ENCODE assay signal across 34 cellular contexts in the genomic region with DNA sequence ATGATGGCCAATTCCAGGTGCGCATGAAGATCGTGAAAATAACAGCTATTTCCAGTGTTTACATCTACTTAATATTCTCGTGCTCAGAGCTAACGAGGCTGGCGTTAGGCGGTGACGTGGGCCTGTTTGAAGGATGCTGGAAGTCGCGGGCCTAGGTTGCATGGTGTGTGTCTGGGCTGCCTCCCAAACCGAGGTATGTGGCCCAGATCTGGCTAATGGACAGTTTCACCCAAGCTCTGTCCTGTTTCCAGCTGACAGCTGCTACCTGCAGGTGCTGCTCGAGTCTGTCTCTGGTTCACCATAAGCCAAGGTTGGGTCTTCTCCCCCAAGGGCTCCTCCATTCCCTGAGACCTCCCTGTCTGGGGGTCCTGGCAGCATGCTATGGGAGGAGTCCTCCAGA.
"Had no signal": no experiment of that assay in that cellular context is flagged by ENCODE, and none has a peak within 500 bp of the region (broad histone marks: within the 10 kb centered on the region; RNA-seq: fewer than 3 reads in every experiment).

No MANE protein-coding gene starts in this region.

- H3K27ac Mint-ChIP-seq: activated CD4-positive, alpha-beta memory T cell treated with anti-CD3 and anti-CD28 coated beads for 36 hours; activated CD4-positive, alpha-beta T cell treated with anti-CD3 and anti-CD28 coated beads for 36 hours; activated CD4-positive, alpha-beta T cell treated with anti-CD3 and anti-CD28 coated beads, Interleukin-2, amount 10 ng/mL, durations not matched to agents 24 days and 14 days; activated CD8-positive, alpha-beta memory T cell treated with anti-CD3 and anti-CD28 coated beads, Interleukin-2, amount 10 ng/mL, durations not matched to agents 7 days and 5 days; activated CD8-positive, alpha-beta T cell treated with anti-CD3 and anti-CD28 coated beads, Interleukin-2, amount 10 ng/mL, durations not matched to agents 7 days and 5 days; activated naive CD4-positive, alpha-beta T cell treated with anti-CD3 and anti-CD28 coated beads for 36 hours; activated naive CD4-positive, alpha-beta T cell treated with anti-CD3 and anti-CD28 coated beads, Interleukin-2, amount 50 U/mL, for 24 hours; activated naive CD8-positive, alpha-beta T cell treated with anti-CD3 and anti-CD28 coated beads for 36 hours; activated naive CD8-positive, alpha-beta T cell treated with anti-CD3 and anti-CD28 coated beads, Interleukin-2, amount 50 U/mL, for 24 hours; activated T-helper 1 cell treated with anti-CD3 and anti-CD28 coated beads, Interleukin-12 subunit alpha, Interleukin-12 subunit beta, Interleukin-2, Interleukin-4 antibody, amounts not matched to agents 30 ng/mL and 10 ng/mL and 1 ng/mL, durations not matched to agents 14 hours and 24 hours and 36 hours; activated T-helper 2 cell treated with anti-CD3 and anti-CD28 coated beads, Interferon-gamma antibody, Interleukin-2, Interleukin-4, amounts not matched to agents 10 μg/mL and 5 μg/mL and 100 μg/mL, durations not matched to agents 14 hours and 24 hours and 36 hours; dendritic cell treated with granulocyte-macrophage colony-stimulating factor and Interleukin-4, amounts not matched to agents 40 ng/mL and 50 ng/mL, for 4 days; endodermal cell; T-helper 17 cell; T-helper 2 cell treated with Interferon-gamma antibody and Interleukin-4, amounts not matched to agents 5 μg/mL and 100 μg/mL, for 36 hours had no signal

- H3K9me3 ChIP-seq: adrenal gland, body of pancreas, heart left ventricle had no signal

- H3K4me1 Mint-ChIP-seq: activated CD4-positive, alpha-beta T cell treated with anti-CD3 and anti-CD28 coated beads for 36 hours; activated CD4-positive, alpha-beta T cell treated with anti-CD3 and anti-CD28 coated beads, Interleukin-2, amount 10 ng/mL, durations not matched to agents 24 days and 14 days; activated CD8-positive, alpha-beta memory T cell treated with anti-CD3 and anti-CD28 coated beads, Interleukin-2, amount 10 ng/mL, durations not matched to agents 7 days and 5 days; activated naive CD4-positive, alpha-beta T cell treated with anti-CD3 and anti-CD28 coated beads, Interleukin-2, amount 50 U/mL, for 24 hours; activated naive CD8-positive, alpha-beta T cell treated with anti-CD3 and anti-CD28 coated beads for 36 hours; activated naive CD8-positive, alpha-beta T cell treated with anti-CD3 and anti-CD28 coated beads, Interleukin-2, amount 50 U/mL, for 24 hours; endodermal cell; T-helper 17 cell had no signal

- FAIRE-seq: frontal cortex had no signal

- H3K36me3 ChIP-seq: adrenal gland, heart left ventricle, WERI-Rb-1 had no signal

- H3K4me3 Mint-ChIP-seq: activated CD4-positive, alpha-beta memory T cell treated with anti-CD3 and anti-CD28 coated beads for 36 hours; activated CD4-positive, alpha-beta T cell treated with anti-CD3 and anti-CD28 coated beads for 36 hours; activated CD4-positive, alpha-beta T cell treated with anti-CD3 and anti-CD28 coated beads, Interleukin-2, amount 10 ng/mL, durations not matched to agents 24 days and 14 days; activated CD8-positive, alpha-beta memory T cell treated with anti-CD3 and anti-CD28 coated beads, Interleukin-2, amount 10 ng/mL, durations not matched to agents 7 days and 5 days; activated CD8-positive, alpha-beta T cell treated with anti-CD3 and anti-CD28 coated beads, Interleukin-2, amount 10 ng/mL, durations not matched to agents 7 days and 5 days; activated naive CD4-positive, alpha-beta T cell treated with anti-CD3 and anti-CD28 coated beads for 36 hours; activated naive CD4-positive, alpha-beta T cell treated with anti-CD3 and anti-CD28 coated beads, Interleukin-2, amount 50 U/mL, for 24 hours; activated naive CD8-positive, alpha-beta T cell treated with anti-CD3 and anti-CD28 coated beads for 36 hours; activated naive CD8-positive, alpha-beta T cell treated with anti-CD3 and anti-CD28 coated beads, Interleukin-2, amount 50 U/mL, for 24 hours; activated T-helper 1 cell treated with anti-CD3 and anti-CD28 coated beads, Interleukin-12 subunit alpha, Interleukin-12 subunit beta, Interleukin-2, Interleukin-4 antibody, amounts not matched to agents 30 ng/mL and 10 ng/mL and 1 ng/mL, durations not matched to agents 14 hours and 24 hours and 36 hours; dendritic cell treated with granulocyte-macrophage colony-stimulating factor and Interleukin-4, amounts not matched to agents 40 ng/mL and 50 ng/mL, for 4 days; endodermal cell; T-helper 17 cell; T-helper 2 cell treated with Interferon-gamma antibody and Interleukin-4, amounts not matched to agents 5 μg/mL and 100 μg/mL, for 36 hours had no signal

- H3K27ac ChIP-seq: adrenal gland, body of pancreas, coronary artery, dorsolateral prefrontal cortex, heart left ventricle, WERI-Rb-1 had no signal

- H3K4me3 ChIP-seq: adrenal gland, body of pancreas, coronary artery, dorsolateral prefrontal cortex, heart left ventricle had no signal

- ATAC-seq: activated CD4-positive, alpha-beta T cell treated with anti-CD3 and anti-CD28 coated beads for 36 hours; activated CD8-positive, alpha-beta memory T cell treated with anti-CD3 and anti-CD28 coated beads, Interleukin-2, amount 10 ng/mL, durations not matched to agents 7 days and 5 days; activated CD8-positive, alpha-beta T cell treated with anti-CD3 and anti-CD28 coated beads, Interleukin-2, amount 10 ng/mL, durations not matched to agents 7 days and 5 days; activated naive CD8-positive, alpha-beta T cell treated with anti-CD3 and anti-CD28 coated beads, Interleukin-2, amount 50 U/mL, for 24 hours; body of pancreas; esophagus mucosa; heart left ventricle; T-helper 17 cell had no signal

- H3K9me3 Mint-ChIP-seq: activated CD4-positive, alpha-beta memory T cell treated with anti-CD3 and anti-CD28 coated beads for 36 hours; activated CD4-positive, alpha-beta T cell treated with anti-CD3 and anti-CD28 coated beads, Interleukin-2, amount 10 ng/mL, durations not matched to agents 24 days and 14 days; activated naive CD4-positive, alpha-beta T cell treated with anti-CD3 and anti-CD28 coated beads for 36 hours; activated naive CD4-positive, alpha-beta T cell treated with anti-CD3 and anti-CD28 coated beads, Interleukin-2, amount 50 U/mL, for 24 hours; activated naive CD8-positive, alpha-beta T cell treated with anti-CD3 and anti-CD28 coated beads for 36 hours; activated naive CD8-positive, alpha-beta T cell treated with anti-CD3 and anti-CD28 coated beads, Interleukin-2, amount 50 U/mL, for 24 hours; activated T-helper 1 cell treated with anti-CD3 and anti-CD28 coated beads, Interleukin-12 subunit alpha, Interleukin-12 subunit beta, Interleukin-2, Interleukin-4 antibody, amounts not matched to agents 30 ng/mL and 10 ng/mL and 1 ng/mL, durations not matched to agents 14 hours and 24 hours and 36 hours; activated T-helper 2 cell treated with anti-CD3 and anti-CD28 coated beads, Interferon-gamma antibody, Interleukin-2, Interleukin-4, amounts not matched to agents 10 μg/mL and 5 μg/mL and 100 μg/mL, durations not matched to agents 14 hours and 24 hours and 36 hours; dendritic cell treated with granulocyte-macrophage colony-stimulating factor and Interleukin-4, amounts not matched to agents 40 ng/mL and 50 ng/mL, for 4 days; endodermal cell; T-helper 2 cell treated with Interferon-gamma antibody and Interleukin-4, amounts not matched to agents 5 μg/mL and 100 μg/mL, for 36 hours had no signal

- DNase-seq: activated CD4-positive, alpha-beta memory T cell treated with anti-CD3 and anti-CD28 coated beads for 36 hours; activated CD4-positive, alpha-beta T cell treated with anti-CD3 and anti-CD28 coated beads for 36 hours; activated CD4-positive, alpha-beta T cell treated with anti-CD3 and anti-CD28 coated beads, Interleukin-2, amount 10 ng/mL, durations not matched to agents 24 days and 14 days; activated CD4-positive, CD25-positive, alpha-beta regulatory T cell; activated CD4-positive, CD25-positive, alpha-beta regulatory T cell treated with anti-CD3 and anti-CD28 coated beads, Interleukin-2, amount 50 U/mL, for 72 hours; activated CD8-positive, alpha-beta memory T cell treated with anti-CD3 and anti-CD28 coated beads, Interleukin-2, amount 10 ng/mL, durations not matched to agents 7 days and 5 days; activated CD8-positive, alpha-beta memory T cell treated with anti-CD3 and anti-CD28 coated beads, Interleukin-2, amount 50 U/mL, for 4 hours; activated CD8-positive, alpha-beta T cell treated with anti-CD3 and anti-CD28 coated beads, Interleukin-2, amount 10 ng/mL, durations not matched to agents 7 days and 5 days; activated effector memory CD4-positive, alpha-beta T cell treated with anti-CD3 and anti-CD28 coated beads, Interleukin-2, amount 50 U/mL, for 16 hours; activated naive CD4-positive, alpha-beta T cell treated with anti-CD3 and anti-CD28 coated beads for 36 hours; activated naive CD8-positive, alpha-beta T cell treated with anti-CD3 and anti-CD28 coated beads for 36 hours; activated naive CD8-positive, alpha-beta T cell treated with anti-CD3 and anti-CD28 coated beads, Interleukin-2, amount 50 U/mL, for 24 hours; activated T-cell treated with anti-CD3 and anti-CD28 coated beads, Interleukin-2, amount 50 U/mL, for 1 hour; activated T-cell treated with anti-CD3 and anti-CD28 coated beads, Interleukin-2, amount 50 U/mL, for 48 hours; adrenal gland; aorta; body of pancreas; effector memory CD4-positive, alpha-beta T cell; endodermal cell; foreskin fibroblast; heart left ventricle; T-helper 1 cell; T-helper 17 cell; T1000 had no signal

- H3K4me1 ChIP-seq: adrenal gland, body of pancreas had no signal

- H3K36me3 Mint-ChIP-seq: activated CD4-positive, alpha-beta memory T cell treated with anti-CD3 and anti-CD28 coated beads for 36 hours; activated CD8-positive, alpha-beta memory T cell treated with anti-CD3 and anti-CD28 coated beads, Interleukin-2, amount 10 ng/mL, durations not matched to agents 7 days and 5 days; activated naive CD4-positive, alpha-beta T cell treated with anti-CD3 and anti-CD28 coated beads, Interleukin-2, amount 50 U/mL, for 24 hours; activated naive CD8-positive, alpha-beta T cell treated with anti-CD3 and anti-CD28 coated beads for 36 hours had no signal

- H3K27me3 ChIP-seq: adrenal gland, body of pancreas had no signal

- H3K27me3 Mint-ChIP-seq: activated CD4-positive, alpha-beta T cell treated with anti-CD3 and anti-CD28 coated beads, Interleukin-2, amount 10 ng/mL, durations not matched to agents 24 days and 14 days; activated CD8-positive, alpha-beta memory T cell treated with anti-CD3 and anti-CD28 coated beads, Interleukin-2, amount 10 ng/mL, durations not matched to agents 7 days and 5 days; activated naive CD8-positive, alpha-beta T cell treated with anti-CD3 and anti-CD28 coated beads, Interleukin-2, amount 50 U/mL, for 24 hours had no signal
